8 cellular contexts compared by ENCODE assay signal in genomic region chr10:104330168-104331117, GRCh38. TPM values are rescaled to one million over a fixed set of nuclear protein-coding genes. Genes with fewer than 3 reads are reported as not detected.
DNase-seq lines count a peak whose midpoint lies in the region; ATAC-seq and TF ChIP-seq lines count a peak whose summit lies in the region.

No MANE protein-coding gene starts in this region.

- no peak for TF ChIP-seq CTCF in esophagus muscularis mucosa (IDR thresholded peaks at IDR 0.05)
- no peak for TF ChIP-seq CTCF in nephron (IDR thresholded peaks at IDR 0.05; ENCODE audit: unreplicated experiment in 3 of 3)

- H3K9me3 ChIP-seq in BLaER1 (no peaks in the 10 kb centered on the region), esophagus muscularis mucosa (no peaks in the 10 kb centered on the region)

- H3K4me3 ChIP-seq in BLaER1 (no peak overlapping the region), esophagus muscularis mucosa (peak overlapping the region; percentile 11 to 31 (median 18))

- H3K36me3 ChIP-seq in BLaER1 (peaks cover 38% of the 10 kb centered on the region), esophagus muscularis mucosa (peaks cover 0 to 26% (median 3%) of the 10 kb centered on the region in 4 donors)

- ATAC-seq in GM18498 (IDR thresholded peaks at IDR 0.05; ENCODE audit: unreplicated experiment), result no peak

- peaks cover 87% of the 10 kb centered on the region for H4K20me1 ChIP-seq in BLaER1

- H3K36me3 Mint-ChIP-seq in nephron (ENCODE audit: low read depth), result no peaks in the 10 kb centered on the region

- peaks cover 93% of the 10 kb centered on the region for H3K4me1 Mint-ChIP-seq in nephron

- peak overlapping the region; percentile 97 for H3K4me2 ChIP-seq in BLaER1

- DNase-seq in RPMI7951 (ENCODE audit: low read depth) (peak; percentile 80), esophagus muscularis mucosa (ENCODE audit: extremely low spot score) (peak; percentile 96), NCI-H345 (lab: John Stamatoyannopoulos, UW) (no peak), DMS79 treated with DMSO at 0.1 percent for 48 hours (lab: John Stamatoyannopoulos, UW) (no peak)
- no peak for DNase-seq in stimulated activated CD4-positive, alpha-beta T cell treated with anti-CD3 and anti-CD28 coated beads, Interleukin-1b, Interleukin-23, amount 100 ng/mL, for 48 hours

- peaks cover 100% of the 10 kb centered on the region for H3K4me1 ChIP-seq in BLaER1
- peaks cover 100% of the 10 kb centered on the region in 4 donors for H3K4me1 ChIP-seq in esophagus muscularis mucosa

- peak; percentile 79 for TF ChIP-seq EP300 in esophagus muscularis mucosa (IDR thresholded peaks at IDR 0.05)

- H3K4me3 Mint-ChIP-seq in nephron, result peak overlapping the region; percentile 23 to 57 (median 37)

- intact Hi-C loops in esophagus muscularis mucosa (cut with DNase I), result no loop called here

- H3K27me3 Mint-ChIP-seq in nephron (ENCODE audit: low read depth), result peaks cover 3% of the 10 kb centered on the region

- H3K27me3 ChIP-seq in BLaER1 (no peaks in the 10 kb centered on the region), esophagus muscularis mucosa (no peaks in the 10 kb centered on the region)

- peak overlapping the region; percentile 98 to 100 (median 99) for H3K27ac Mint-ChIP-seq in nephron

- peak overlapping the region; percentile 81 for H3K9ac ChIP-seq in BLaER1

- TF ChIP-seq POLR2A in esophagus muscularis mucosa (IDR thresholded peaks at IDR 0.05; ENCODE audit: low read depth), result no peak

- H3K27ac ChIP-seq in BLaER1 (peak overlapping the region; percentile 89), esophagus muscularis mucosa (replicated peaks in 1 of 4) (peak overlapping the region; percentile 97 to 100 (median 98))

- H3K9me3 Mint-ChIP-seq in nephron, result no peaks in the 10 kb centered on the region

- 13% methylated on average over 8 of the region's 8 CpGs for WGBS in esophagus muscularis mucosa

RNA-seq across cellular contexts. Expression of gene ITPRIP, which starts 7.8 kb away (rescaled TPM):
- total RNA-seq in RPMI7951 (2014; rRNA removed; shearing (Covaris generic)), result 3.9 and 4.0 TPM in 2 replicates
- 10 to 100 TPM; 18.7 to 56.0 (median 39.9) TPM for total RNA-seq in esophagus muscularis mucosa

RNA-seq across cellular contexts. Expression of gene CFAP58, which starts 23.2 kb away (rescaled TPM):
- total RNA-seq in RPMI7951 (2014; rRNA removed; shearing (Covaris generic)), result 0.48 and 0.49 TPM in 2 replicates
- total RNA-seq in esophagus muscularis mucosa, result 1 to 10 TPM in 2 of 4 donors, under 1 TPM in 2; 0.71 to 1.6 (median 1.0) TPM

Comparison
In these comparisons a context has a peak if more than half of its experiments do, and no peak if none do; other contexts are left out.
1. DNase-seq: peak in RPMI7951 (single experiment) and esophagus muscularis mucosa (single experiment); none in stimulated activated CD4-positive, alpha-beta T cell treated with anti-CD3 and anti-CD28 coated beads, Interleukin-1b, Interleukin-23, amount 100 ng/mL, for 48 hours (single experiment), NCI-H345 (single experiment) and DMS79 treated with DMSO at 0.1 percent for 48 hours (single experiment).